In genomic region chr17:21287703-21288449, GRCh38 we compare ENCODE assay signal across 1 cellular context.
TF ChIP-seq lines count a peak whose summit lies in the region.

No MANE protein-coding gene starts in this region.

TF ChIP-seq in HepG2, 621 proteins besides CTCF, POLR2A, EP300 and RAD21 (continued from another document and continues in another):
- TF ChIP-seq ZNF609 (CRISPR knock-in tag; IDR thresholded peaks at IDR 0.05; ENCODE audit: borderline replicate concordance): no peak
- no peak for TF ChIP-seq ZBTB1 (CRISPR knock-in tag; IDR thresholded peaks at IDR 0.05; ENCODE audit: borderline replicate concordance)
- no peak for TF ChIP-seq ETS1 (CRISPR knock-in tag; IDR thresholded peaks at IDR 0.05)
- TF ChIP-seq CREB3 (CRISPR knock-in tag; IDR thresholded peaks at IDR 0.05): no peak
- TF ChIP-seq REXO4 (CRISPR knock-in tag; IDR thresholded peaks at IDR 0.05; ENCODE audit: borderline replicate concordance): no peak
- no peak for TF ChIP-seq MXD3 (CRISPR knock-in tag; IDR thresholded peaks at IDR 0.05)
- TF ChIP-seq REPIN1 (CRISPR knock-in tag; IDR thresholded peaks at IDR 0.05; ENCODE audit: borderline replicate concordance, low read depth): peak; percentile 67; the same call in 1 of the 2 replicates
- TF ChIP-seq ZFP36 (IDR thresholded peaks at IDR 0.05; ENCODE audit: borderline replicate concordance, low read depth, low read length, partially characterized antibody): no peak
- TF ChIP-seq MEIS1 (CRISPR knock-in tag; IDR thresholded peaks at IDR 0.05; ENCODE audit: borderline replicate concordance): 0 out of 2 replicates have a peak, but pooled peaks have one; percentile 34
- no peak for TF ChIP-seq NCOA5 (CRISPR knock-in tag; IDR thresholded peaks at IDR 0.05)
- TF ChIP-seq ZNF44 (CRISPR knock-in tag; IDR thresholded peaks at IDR 0.05): no peak
- TF ChIP-seq CERS6 (CRISPR knock-in tag; IDR thresholded peaks at IDR 0.05): no peak
- peak; percentile 38; the same call in 1 of the 2 replicates for TF ChIP-seq DRAP1 (CRISPR knock-in tag; IDR thresholded peaks at IDR 0.05)
- no peak for TF ChIP-seq ZBTB46 (CRISPR knock-in tag; IDR thresholded peaks at IDR 0.05; ENCODE audit: borderline replicate concordance)
- no peak for TF ChIP-seq STAT5B (CRISPR knock-in tag; IDR thresholded peaks at IDR 0.05)
- peak; percentile 71 for TF ChIP-seq KDM4B (CRISPR knock-in tag; IDR thresholded peaks at IDR 0.05)
- no peak; the same call in 1 of the 2 replicates for TF ChIP-seq ZNF605 (CRISPR knock-in tag; IDR thresholded peaks at IDR 0.05)
- TF ChIP-seq ZFAT (CRISPR knock-in tag; conservative IDR thresholded peaks at IDR 0.05): no peak
- TF ChIP-seq SRY (CRISPR knock-in tag; IDR thresholded peaks at IDR 0.05): 0 out of 2 replicates have a peak, but pooled peaks have one; percentile 38
- TF ChIP-seq FIP1L1 (IDR thresholded peaks at IDR 0.05; ENCODE audit: borderline replicate concordance, insufficient read depth, low read depth, low read length): no peak
- no peak for TF ChIP-seq MZF1 (CRISPR knock-in tag; IDR thresholded peaks at IDR 0.05; ENCODE audit: borderline replicate concordance)
- TF ChIP-seq SP5 (CRISPR knock-in tag; IDR thresholded peaks at IDR 0.05; ENCODE audit: borderline replicate concordance, low read depth): peak; percentile 52; the same call in 1 of the 2 replicates
- no peak for TF ChIP-seq PLSCR1 (CRISPR knock-in tag; IDR thresholded peaks at IDR 0.05; ENCODE audit: borderline replicate concordance)
- no peak for TF ChIP-seq SP1 (IDR thresholded peaks at IDR 0.05)
- peak; percentile 47; the same call in 1 of the 2 replicates for TF ChIP-seq SP1 (CRISPR knock-in tag; IDR thresholded peaks at IDR 0.05)
- 0 out of 2 replicates have a peak, but pooled peaks have one; percentile 41 for TF ChIP-seq FOXK1 (CRISPR knock-in tag; IDR thresholded peaks at IDR 0.05; ENCODE audit: borderline replicate concordance, low read depth)
- TF ChIP-seq SMYD3 (CRISPR knock-in tag; IDR thresholded peaks at IDR 0.05): no peak
- TF ChIP-seq MXD1 (CRISPR knock-in tag; IDR thresholded peaks at IDR 0.05): peak; percentile 58; the same call in 1 of the 2 replicates
- no peak for TF ChIP-seq ZNF12 (CRISPR knock-in tag; IDR thresholded peaks at IDR 0.05)
- TF ChIP-seq NFATC3 (CRISPR knock-in tag; IDR thresholded peaks at IDR 0.05): no peak
- peak; percentile 74; the same call in 1 of the 2 replicates for TF ChIP-seq ZNF558 (CRISPR knock-in tag; IDR thresholded peaks at IDR 0.05; ENCODE audit: borderline replicate concordance)
- TF ChIP-seq FOXO1 (CRISPR knock-in tag; IDR thresholded peaks at IDR 0.05): no peak
- peak; percentile 90 for TF ChIP-seq PHF21A (CRISPR knock-in tag; IDR thresholded peaks at IDR 0.05)
- no peak for TF ChIP-seq ZNF143 (CRISPR knock-in tag; IDR thresholded peaks at IDR 0.05)
- TF ChIP-seq ARID2 (CRISPR knock-in tag; IDR thresholded peaks at IDR 0.05; ENCODE audit: borderline replicate concordance): 0 out of 2 replicates have a peak, but pooled peaks have one; percentile 40
- TF ChIP-seq MYNN (CRISPR knock-in tag; IDR thresholded peaks at IDR 0.05; ENCODE audit: low read depth): no peak
- no peak; the same call in 1 of the 2 replicates for TF ChIP-seq TRIM24 (CRISPR knock-in tag; IDR thresholded peaks at IDR 0.05)
- TF ChIP-seq MIXL1 (CRISPR knock-in tag; IDR thresholded peaks at IDR 0.05): no peak
- TF ChIP-seq DDIT3 (CRISPR knock-in tag; IDR thresholded peaks at IDR 0.05): no peak
- TF ChIP-seq ZKSCAN8 (CRISPR knock-in tag; IDR thresholded peaks at IDR 0.05; ENCODE audit: borderline replicate concordance): peak; percentile 63; the same call in 1 of the 2 replicates
- no peak for TF ChIP-seq ZNF672 (CRISPR knock-in tag; IDR thresholded peaks at IDR 0.05)
- TF ChIP-seq ZBTB3 (CRISPR knock-in tag; IDR thresholded peaks at IDR 0.05; ENCODE audit: borderline replicate concordance, low read depth): no peak
- no peak for TF ChIP-seq ZNF343 (CRISPR knock-in tag; IDR thresholded peaks at IDR 0.05)
- TF ChIP-seq SRSF1 (optimal IDR thresholded peaks at IDR 0.05; ENCODE audit: low read depth, low read length): no peak
- no peak for TF ChIP-seq E2F5 (CRISPR knock-in tag; conservative IDR thresholded peaks at IDR 0.05)
- TF ChIP-seq ZBTB25 (CRISPR knock-in tag; IDR thresholded peaks at IDR 0.05): no peak; the same call in 1 of the 2 replicates
- TF ChIP-seq KDM1A (CRISPR knock-in tag; IDR thresholded peaks at IDR 0.05): no peak
- TF ChIP-seq REST (IDR thresholded peaks at IDR 0.05; ENCODE audit: borderline replicate concordance in 1 of 2, low read depth in 1 of 2, low read length in 2 of 2): no peak
